17 cellular contexts compared by ENCODE assay signal in the genomic region with DNA sequence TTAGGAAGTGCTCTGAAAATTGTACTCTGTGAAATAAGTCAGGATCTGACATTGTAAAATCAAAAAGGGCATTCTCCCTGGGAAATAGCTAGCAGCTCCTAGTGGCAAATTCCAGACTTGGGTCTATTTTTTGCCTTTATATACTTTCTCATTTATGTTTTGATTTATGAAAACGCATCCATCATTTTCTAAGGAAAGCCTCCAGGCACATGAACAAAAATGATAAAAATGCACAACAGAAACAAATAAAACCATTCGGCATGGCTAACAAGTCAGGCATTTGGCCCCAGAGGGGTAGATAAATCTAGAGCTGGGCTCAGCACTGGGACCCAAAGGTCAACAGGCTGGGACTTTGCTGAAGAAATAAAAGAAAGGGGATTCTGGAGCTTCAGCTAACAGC.
DNase-seq lines count a peak whose midpoint lies in the region; ATAC-seq and TF ChIP-seq lines count a peak whose summit lies in the region.
"Had no signal": no experiment of that assay in that cellular context is flagged by ENCODE, and none has a peak within 500 bp of the region (broad histone marks: within the 10 kb centered on the region; RNA-seq: fewer than 3 reads in every experiment).

No MANE protein-coding gene starts in this region.

- ATAC-seq in GM18861 (IDR thresholded peaks at IDR 0.05; ENCODE audit: unreplicated experiment): no peak
- ATAC-seq: K562, T-cell had no signal

- no peaks in the 10 kb centered on the region for H3K9me3 Mint-ChIP-seq in mesothelial cell of epicardium
- H3K9me3 Mint-ChIP-seq in T-helper 2 cell treated with Interferon-gamma antibody and Interleukin-4, amounts not matched to agents 5 μg/mL and 100 μg/mL, for 36 hours: no peaks in the 10 kb centered on the region
- H3K9me3 Mint-ChIP-seq: T-cell had no signal

- no peak overlapping the region for H3K4me3 ChIP-seq in adipocyte (ENCODE audit: low read length)
- H3K4me3 ChIP-seq: BLaER1, K562 had no signal

- no peaks in the 10 kb centered on the region for H3K36me3 ChIP-seq in adipocyte (ENCODE audit: control insufficient read depth, insufficient read depth, low read length, severe bottlenecking)
- H3K36me3 ChIP-seq: BLaER1 had no signal

- H3K4me3 Mint-ChIP-seq in mesothelial cell of epicardium: no peak overlapping the region
- H3K4me3 Mint-ChIP-seq in T-helper 2 cell treated with Interferon-gamma antibody and Interleukin-4, amounts not matched to agents 5 μg/mL and 100 μg/mL, for 36 hours: no peak overlapping the region
- H3K4me3 Mint-ChIP-seq: CD4-positive, CD25-positive, alpha-beta regulatory T cell; T-cell had no signal

- H3K27ac Mint-ChIP-seq in mesothelial cell of epicardium: peak overlapping the region; percentile 67
- no peak overlapping the region for H3K27ac Mint-ChIP-seq in T-helper 2 cell treated with Interferon-gamma antibody and Interleukin-4, amounts not matched to agents 5 μg/mL and 100 μg/mL, for 36 hours
- H3K27ac Mint-ChIP-seq: CD4-positive, CD25-positive, alpha-beta regulatory T cell; T-cell had no signal

- peaks cover 32% of the 10 kb centered on the region for H3K4me1 Mint-ChIP-seq in mesothelial cell of epicardium
- H3K4me1 Mint-ChIP-seq in T-helper 2 cell treated with Interferon-gamma antibody and Interleukin-4, amounts not matched to agents 5 μg/mL and 100 μg/mL, for 36 hours (ENCODE audit: low read depth): no peaks in the 10 kb centered on the region
- H3K4me1 Mint-ChIP-seq: CD4-positive, CD25-positive, alpha-beta regulatory T cell had no signal

- H3K27me3 Mint-ChIP-seq in mesothelial cell of epicardium (ENCODE audit: low read depth): no peaks in the 10 kb centered on the region
- no peaks in the 10 kb centered on the region for H3K27me3 Mint-ChIP-seq in T-helper 2 cell treated with Interferon-gamma antibody and Interleukin-4, amounts not matched to agents 5 μg/mL and 100 μg/mL, for 36 hours (ENCODE audit: low read depth)

- no peak overlapping the region for H3K9ac ChIP-seq in adipocyte (ENCODE audit: low read length)
- H3K9ac ChIP-seq: BLaER1 had no signal

- TF ChIP-seq CTCF in mesothelial cell of epicardium (IDR thresholded peaks at IDR 0.05; ENCODE audit: unreplicated experiment): no peak

- H3K36me3 Mint-ChIP-seq in mesothelial cell of epicardium: no peaks in the 10 kb centered on the region
- no peaks in the 10 kb centered on the region for H3K36me3 Mint-ChIP-seq in T-helper 2 cell treated with Interferon-gamma antibody and Interleukin-4, amounts not matched to agents 5 μg/mL and 100 μg/mL, for 36 hours (ENCODE audit: low read depth)
- H3K36me3 Mint-ChIP-seq: CD4-positive, CD25-positive, alpha-beta regulatory T cell; T-cell had no signal

- H3K27me3 ChIP-seq in adipocyte (replicated peaks; ENCODE audit: control insufficient read depth, insufficient read depth, low read length): peaks cover 13% of the 10 kb centered on the region
- H3K27me3 ChIP-seq: BLaER1 had no signal

- DNase-seq in EL (peak; percentile 79), adipocyte (ENCODE audit: low read depth) (peak; percentile 41), mesothelial cell of epicardium (ENCODE audit: low spot score in 2 of 2, unreplicated experiment in 2 of 2) (no peak), AG08395 (ENCODE audit: low spot score) (no peak)
- no peak for DNase-seq in T-helper 2 cell treated with Interferon-gamma antibody and Interleukin-4, amounts not matched to agents 5 μg/mL and 100 μg/mL, for 36 hours (ENCODE audit: low spot score)
- no peak for DNase-seq in activated CD4-positive, alpha-beta T cell treated with anti-CD3 and anti-CD28 coated beads, Interleukin-2, amount 50 U/mL, for 48 hours
- DNase-seq: CD4-positive, CD25-positive, alpha-beta regulatory T cell; NCI-H1105 treated with DMSO at 0.1 percent for 48 hours; NCI-H2029 treated with DMSO at 0.1 percent for 48 hours; NCI-H2227 treated with DMSO at 0.1 percent for 48 hours; NCI-H526 treated with DMSO at 0.1 percent for 48 hours; Right ventricle myocardium superior; RPMI8226 had no signal

- no peaks in the 10 kb centered on the region for H3K9me3 ChIP-seq in adipocyte (ENCODE audit: control insufficient read depth, low read length)
- H3K9me3 ChIP-seq: BLaER1 had no signal

- no peaks in the 10 kb centered on the region for H3K4me1 ChIP-seq in adipocyte (ENCODE audit: control insufficient read depth, insufficient read depth, low read length)

Comparison
In these comparisons a context has a peak if more than half of its experiments do, and no peak if none do; other contexts are left out.
1. DNase-seq: peak in EL (single experiment) and adipocyte (single experiment); none in mesothelial cell of epicardium (0 of 2), T-helper 2 cell treated with Interferon-gamma antibody and Interleukin-4, amounts not matched to agents 5 μg/mL and 100 μg/mL, for 36 hours (single experiment), AG08395 (single experiment) and activated CD4-positive, alpha-beta T cell treated with anti-CD3 and anti-CD28 coated beads, Interleukin-2, amount 50 U/mL, for 48 hours (0 of 2).